ENCODE assay signal across 1 cellular context in genomic region chr11:36186797-36187196, GRCh38.
TF ChIP-seq lines count a peak whose summit lies in the region.

No MANE protein-coding gene starts in this region.

TF ChIP-seq in GM12878, 131 proteins besides CTCF, POLR2A, EP300 and RAD21 (continued from another document):
- TF ChIP-seq TCF12 (IDR thresholded peaks at IDR 0.05; ENCODE audit: low read depth, low read length) (no peak), SMAD5 (IDR thresholded peaks at IDR 0.05; ENCODE audit: low read depth) (no peak), SREBF2 (IDR thresholded peaks at IDR 0.05; ENCODE audit: low read length) (no peak), RB1 (IDR thresholded peaks at IDR 0.05; ENCODE audit: borderline replicate concordance) (no peak)
